ENCODE assay signal across 29 cellular contexts in genomic region chr13:79149210-79149609, GRCh38.
"Had no signal": no experiment of that assay in that cellular context is flagged by ENCODE, and none has a peak within 500 bp of the region (broad histone marks: within the 10 kb centered on the region; RNA-seq: fewer than 3 reads in every experiment).

No MANE protein-coding gene starts in this region.

- H3K4me3 Mint-ChIP-seq: dendritic cell treated with granulocyte-macrophage colony-stimulating factor and Interleukin-4, amounts not matched to agents 40 ng/mL and 50 ng/mL, for 4 days; effector memory CD8-positive, alpha-beta T cell; endodermal cell had no signal

- H3K27ac ChIP-seq: colonic mucosa, coronary artery, dorsolateral prefrontal cortex, epithelial cell of prostate, esophagus muscularis mucosa, esophagus squamous epithelium, foreskin keratinocyte, gastrocnemius medialis, gastroesophageal sphincter, heart left ventricle, heart right ventricle had no signal

- H3K9me3 Mint-ChIP-seq: effector memory CD8-positive, alpha-beta T cell had no signal

- DNase-seq: colonic mucosa; cortex of kidney; dermis blood vessel endothelial cell; dorsolateral prefrontal cortex; effector CD4-positive, alpha-beta T cell; effector CD8-positive, alpha-beta T cell; effector memory CD4-positive, alpha-beta T cell; effector memory CD8-positive, alpha-beta T cell; endodermal cell; erythroblast; esophagus squamous epithelium; foreskin fibroblast; foreskin keratinocyte; foreskin melanocyte; gastrocnemius medialis; glutamatergic neuron; head of caudate nucleus; heart left ventricle; heart right ventricle had no signal

- H3K27me3 Mint-ChIP-seq: dendritic cell treated with granulocyte-macrophage colony-stimulating factor and Interleukin-4, amounts not matched to agents 40 ng/mL and 50 ng/mL, for 4 days had no signal

- H3K4me1 ChIP-seq: colonic mucosa, esophagus muscularis mucosa, esophagus squamous epithelium, foreskin keratinocyte, gastrocnemius medialis, gastroesophageal sphincter, heart left ventricle, heart right ventricle had no signal

- H3K4me1 Mint-ChIP-seq: endodermal cell had no signal

- H3K27ac Mint-ChIP-seq: dendritic cell treated with granulocyte-macrophage colony-stimulating factor and Interleukin-4, amounts not matched to agents 40 ng/mL and 50 ng/mL, for 4 days; effector memory CD8-positive, alpha-beta T cell; endodermal cell had no signal

- ATAC-seq: effector memory CD8-positive, alpha-beta T cell; esophagus mucosa; foreskin keratinocyte; gastrocnemius medialis; gastroesophageal sphincter; heart left ventricle; heart right ventricle had no signal

- H3K4me3 ChIP-seq: colonic mucosa, coronary artery, dorsolateral prefrontal cortex, esophagus muscularis mucosa, esophagus squamous epithelium, gastrocnemius medialis, gastroesophageal sphincter, heart left ventricle, heart right ventricle had no signal

- H3K9me3 ChIP-seq: colonic mucosa, esophagus muscularis mucosa, esophagus squamous epithelium, gastrocnemius medialis, gastroesophageal sphincter had no signal

- H3K36me3 ChIP-seq: colonic mucosa, esophagus muscularis mucosa, esophagus squamous epithelium, gastrocnemius medialis, gastroesophageal sphincter, heart left ventricle, heart right ventricle had no signal

- FAIRE-seq: colon, endometrium, endothelial cell of umbilical vein, frontal cortex had no signal

- H3K27me3 ChIP-seq: colonic mucosa, esophagus muscularis mucosa, esophagus squamous epithelium, foreskin keratinocyte, gastrocnemius medialis, heart left ventricle, heart right ventricle had no signal
